In the genomic region with DNA sequence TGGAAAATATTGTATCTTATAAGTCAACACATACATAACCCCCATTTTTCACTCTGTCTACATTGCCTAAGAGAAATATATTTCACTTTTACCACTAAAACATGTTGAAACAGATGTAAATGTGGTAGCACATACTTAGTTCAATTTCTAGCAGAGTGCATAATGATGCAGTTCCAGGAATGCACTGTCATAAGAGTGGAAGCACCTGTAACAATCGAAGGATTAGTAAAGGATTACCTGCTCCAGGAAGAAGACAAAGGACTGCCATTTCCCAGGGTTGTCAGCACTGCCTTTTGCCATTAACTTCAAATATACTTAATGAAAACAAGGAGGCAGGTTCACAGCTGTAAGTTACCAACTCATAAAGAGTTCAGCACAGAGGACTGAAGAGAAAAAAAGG, we compare ENCODE assay signal across 14 cellular contexts. TPM values are rescaled to one million over a fixed set of nuclear protein-coding genes. Genes with fewer than 3 reads are reported as not detected.
DNase-seq lines count a peak whose midpoint lies in the region; ATAC-seq and TF ChIP-seq lines count a peak whose summit lies in the region.
"Had no signal": no experiment of that assay in that cellular context is flagged by ENCODE, and none has a peak within 500 bp of the region (broad histone marks: within the 10 kb centered on the region; RNA-seq: fewer than 3 reads in every experiment).

No MANE protein-coding gene starts in this region.

- peak overlapping the region; percentile 98 for H3K27ac Mint-ChIP-seq in CD8-positive, alpha-beta T cell
- peak overlapping the region; percentile 91 for H3K27ac Mint-ChIP-seq in central memory CD8-positive, alpha-beta T cell (ENCODE audit: low read depth)
- peak overlapping the region; percentile 98 to 100 for H3K27ac Mint-ChIP-seq in natural killer cell treated with Interleukin-12 subunit alpha and Interleukin-12 subunit beta and Interleukin-15 and Interleukin-18, amount 100 ng/mL, for 72 hours

- POLR2A ChIA-PET in CD8-positive, alpha-beta T cell (lab: Charles Lee) = interaction anchor here (1.4 to 4.5 kb wide), 4 partner anchors 8 to 708 kb away, joined by 3 to 17 read pairs (median 10); no protein-coding TSS in a partner anchor

- no peaks in the 10 kb centered on the region for H3K27me3 ChIP-seq in CD8-positive, alpha-beta T cell (ENCODE audit: insufficient read depth, low read length)
- H3K27me3 ChIP-seq in HL-60 (ENCODE audit: insufficient read depth, poor library complexity, severe bottlenecking) = no peaks in the 10 kb centered on the region

- no peaks in the 10 kb centered on the region for H3K9me3 Mint-ChIP-seq in CD8-positive, alpha-beta T cell
- H3K9me3 Mint-ChIP-seq in central memory CD8-positive, alpha-beta T cell = no peaks in the 10 kb centered on the region
- no peaks in the 10 kb centered on the region for H3K9me3 Mint-ChIP-seq in natural killer cell treated with Interleukin-12 subunit alpha and Interleukin-12 subunit beta and Interleukin-15 and Interleukin-18, amount 100 ng/mL, for 72 hours

- H3K27me3 Mint-ChIP-seq in CD8-positive, alpha-beta T cell (ENCODE audit: low read depth) = no peaks in the 10 kb centered on the region
- H3K27me3 Mint-ChIP-seq in central memory CD8-positive, alpha-beta T cell = no peaks in the 10 kb centered on the region
- no peaks in the 10 kb centered on the region for H3K27me3 Mint-ChIP-seq in natural killer cell treated with Interleukin-12 subunit alpha and Interleukin-12 subunit beta and Interleukin-15 and Interleukin-18, amount 100 ng/mL, for 72 hours

- H3K4me1 ChIP-seq in CD8-positive, alpha-beta T cell (ENCODE audit: insufficient read depth, low read length) = peaks cover 96% of the 10 kb centered on the region

- TF ChIP-seq CTCF in CD8-positive, alpha-beta T cell (IDR thresholded peaks at IDR 0.05) = no peak
- no peak for TF ChIP-seq CTCF in HL-60 (IDR thresholded peaks at IDR 0.05; ENCODE audit: insufficient read depth, low read length)

- no peaks in the 10 kb centered on the region for H3K36me3 ChIP-seq in CD8-positive, alpha-beta T cell (ENCODE audit: insufficient read depth, low read length)

- H3K4me1 Mint-ChIP-seq in CD8-positive, alpha-beta T cell (ENCODE audit: low read depth) = peaks cover 96% of the 10 kb centered on the region
- peaks cover 86% of the 10 kb centered on the region for H3K4me1 Mint-ChIP-seq in central memory CD8-positive, alpha-beta T cell
- H3K4me1 Mint-ChIP-seq in natural killer cell treated with Interleukin-12 subunit alpha and Interleukin-12 subunit beta and Interleukin-15 and Interleukin-18, amount 100 ng/mL, for 72 hours (ENCODE audit: low read depth in 2 of 2) = peaks cover 83 to 88% of the 10 kb centered on the region in 2 donors

- peak overlapping the region; percentile 59 for H3K4me3 Mint-ChIP-seq in CD8-positive, alpha-beta T cell
- H3K4me3 Mint-ChIP-seq in central memory CD8-positive, alpha-beta T cell = peak overlapping the region; percentile 62
- H3K4me3 Mint-ChIP-seq in natural killer cell treated with Interleukin-12 subunit alpha and Interleukin-12 subunit beta and Interleukin-15 and Interleukin-18, amount 100 ng/mL, for 72 hours = peak overlapping the region; percentile 85

- DNase-seq in CD8-positive, alpha-beta T cell = no peak
- DNase-seq in HL-60 (ENCODE audit: low read depth in 1 of 2, low spot score in 1 of 2) (no peak), NCI-H345 (lab: John Stamatoyannopoulos, UW) (no peak), sciatic nerve (ENCODE audit: low spot score) (no peak), islet precursor cell (no peak)
- DNase-seq in central memory CD8-positive, alpha-beta T cell (ENCODE audit: low spot score in 2 of 2) = no peak
- no peak for DNase-seq in natural killer cell treated with Interleukin-12 subunit alpha and Interleukin-12 subunit beta and Interleukin-15 and Interleukin-18, amount 100 ng/mL, for 72 hours (ENCODE audit: low spot score)
- DNase-seq in stimulated activated CD4-positive, alpha-beta T cell treated with anti-CD3 and anti-CD28 coated beads, Interleukin-4, amount 100 ng/mL, for 24 hours = no peak
- DNase-seq: central memory CD4-positive, alpha-beta T cell; KG1; NCI-H2107; occipital lobe; T1000 had no signal

- H3K4me3 ChIP-seq in CD8-positive, alpha-beta T cell (ENCODE audit: low read depth, low read length) = no peak overlapping the region
- H3K4me3 ChIP-seq in HL-60 (replicated peaks; ENCODE audit: insufficient read depth, low read length) = no peak overlapping the region

- CTCF ChIA-PET in CD8-positive, alpha-beta T cell (lab: Charles Lee) = interaction anchor here (0.6 to 14.3 kb wide), 11 partner anchors 14 to 724 kb away, joined by 3 to 408 read pairs (median 3); a partner anchor contains a TSS

- H3K36me3 Mint-ChIP-seq in CD8-positive, alpha-beta T cell = peaks cover 21% of the 10 kb centered on the region
- H3K36me3 Mint-ChIP-seq in central memory CD8-positive, alpha-beta T cell (ENCODE audit: insufficient read depth) = peaks cover 19% of the 10 kb centered on the region
- peaks cover 11% of the 10 kb centered on the region for H3K36me3 Mint-ChIP-seq in natural killer cell treated with Interleukin-12 subunit alpha and Interleukin-12 subunit beta and Interleukin-15 and Interleukin-18, amount 100 ng/mL, for 72 hours

- peak overlapping the region; percentile 2 for H3K27ac ChIP-seq in CD8-positive, alpha-beta T cell (ENCODE audit: low read depth, low read length)
- H3K27ac ChIP-seq in HL-60 (replicated peaks) = 0 out of 2 replicates have a peak overlapping the region, but pooled peaks have one; percentile 11

- no peak for ATAC-seq in CD8-positive, alpha-beta T cell
- no peak for ATAC-seq in central memory CD8-positive, alpha-beta T cell (replicated peaks; ENCODE audit: extremely low read depth, poor library complexity, severe bottlenecking)
- ATAC-seq in natural killer cell treated with Interleukin-12 subunit alpha and Interleukin-12 subunit beta and Interleukin-15 and Interleukin-18, amount 100 ng/mL, for 72 hours = no peak
- no peak for ATAC-seq in sciatic nerve
- ATAC-seq: HCT116 had no signal

- H3K9me3 ChIP-seq in CD8-positive, alpha-beta T cell (ENCODE audit: low read length) = no peaks in the 10 kb centered on the region

- intact Hi-C loops in CD8-positive, alpha-beta T cell (cut with DNase I, micrococcal nuclease) = loop anchor here in 1 of 2 experiments (10.0 kb wide), 2 partner anchors 250 to 740 kb away; a partner anchor contains a TSS
- intact Hi-C loops in sciatic nerve (cut with DNase I) = no loop called here

RNA-seq across cellular contexts. Expression of a gene that starts 24.6 kb away (rescaled TPM):
- 10 to 100 TPM; 27.2 to 35.6 TPM for total RNA-seq in CD8-positive, alpha-beta T cell
- 100 to 1,000 TPM; 147 to 221 TPM for total RNA-seq in natural killer cell treated with Interleukin-12 subunit alpha and Interleukin-12 subunit beta and Interleukin-15 and Interleukin-18, amount 100 ng/mL, for 72 hours
- total RNA-seq in sciatic nerve = 163 TPM

RNA-seq across cellular contexts. Expression of a gene that starts 33.6 kb away (rescaled TPM):
- 1 to 10 TPM; 7.9 to 8.3 TPM for total RNA-seq in CD8-positive, alpha-beta T cell
- 10 to 100 TPM in 1 of 2 donors, 1 to 10 TPM in 1; 8.4 to 36.8 TPM for total RNA-seq in natural killer cell treated with Interleukin-12 subunit alpha and Interleukin-12 subunit beta and Interleukin-15 and Interleukin-18, amount 100 ng/mL, for 72 hours
- 45.2 TPM for total RNA-seq in sciatic nerve
